In the genomic region with DNA sequence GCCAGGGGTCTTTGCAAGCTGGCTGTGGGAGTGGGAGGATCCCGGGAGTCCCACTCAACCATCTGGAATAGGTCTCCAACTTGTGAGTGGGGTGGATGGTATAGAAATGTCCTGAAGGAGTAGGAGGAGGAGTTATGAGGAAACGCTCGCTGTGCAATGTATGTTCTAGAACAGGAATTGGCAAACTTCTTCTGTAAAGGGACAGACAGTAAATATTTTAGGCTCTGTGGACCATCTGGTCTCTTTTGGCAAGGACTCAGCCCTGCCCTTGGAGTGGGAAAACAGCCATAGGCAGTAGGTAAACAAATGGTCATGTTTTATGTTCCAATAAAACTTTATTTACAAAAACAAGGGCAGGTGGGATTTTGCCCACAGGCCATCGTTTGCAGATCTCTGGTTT, we compare ENCODE assay signal across 1 cellular context.
TF ChIP-seq lines count a peak whose summit lies in the region.

No MANE protein-coding gene starts in this region.

TF ChIP-seq in GM12878, 131 proteins besides CTCF, POLR2A, EP300 and RAD21:
- TF ChIP-seq, protein P1, sequence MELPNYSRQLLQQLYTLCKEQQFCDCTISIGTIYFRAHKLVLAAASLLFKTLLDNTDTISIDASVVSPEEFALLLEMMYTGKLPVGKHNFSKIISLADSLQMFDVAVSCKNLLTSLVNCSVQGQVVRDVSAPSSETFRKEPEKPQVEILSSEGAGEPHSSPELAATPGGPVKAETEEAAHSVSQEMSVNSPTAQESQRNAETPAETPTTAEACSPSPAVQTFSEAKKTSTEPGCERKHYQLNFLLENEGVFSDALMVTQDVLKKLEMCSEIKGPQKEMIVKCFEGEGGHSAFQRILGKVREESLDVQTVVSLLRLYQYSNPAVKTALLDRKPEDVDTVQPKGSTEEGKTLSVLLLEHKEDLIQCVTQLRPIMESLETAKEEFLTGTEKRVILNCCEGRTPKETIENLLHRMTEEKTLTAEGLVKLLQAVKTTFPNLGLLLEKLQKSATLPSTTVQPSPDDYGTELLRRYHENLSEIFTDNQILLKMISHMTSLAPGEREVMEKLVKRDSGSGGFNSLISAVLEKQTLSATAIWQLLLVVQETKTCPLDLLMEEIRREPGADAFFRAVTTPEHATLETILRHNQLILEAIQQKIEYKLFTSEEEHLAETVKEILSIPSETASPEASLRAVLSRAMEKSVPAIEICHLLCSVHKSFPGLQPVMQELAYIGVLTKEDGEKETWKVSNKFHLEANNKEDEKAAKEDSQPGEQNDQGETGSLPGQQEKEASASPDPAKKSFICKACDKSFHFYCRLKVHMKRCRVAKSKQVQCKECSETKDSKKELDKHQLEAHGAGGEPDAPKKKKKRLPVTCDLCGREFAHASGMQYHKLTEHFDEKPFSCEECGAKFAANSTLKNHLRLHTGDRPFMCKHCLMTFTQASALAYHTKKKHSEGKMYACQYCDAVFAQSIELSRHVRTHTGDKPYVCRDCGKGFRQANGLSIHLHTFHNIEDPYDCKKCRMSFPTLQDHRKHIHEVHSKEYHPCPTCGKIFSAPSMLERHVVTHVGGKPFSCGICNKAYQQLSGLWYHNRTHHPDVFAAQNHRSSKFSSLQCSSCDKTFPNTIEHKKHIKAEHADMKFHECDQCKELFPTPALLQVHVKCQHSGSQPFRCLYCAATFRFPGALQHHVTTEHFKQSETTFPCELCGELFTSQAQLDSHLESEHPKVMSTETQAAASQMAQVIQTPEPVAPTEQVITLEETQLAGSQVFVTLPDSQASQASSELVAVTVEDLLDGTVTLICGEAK (IDR thresholded peaks at IDR 0.05; ENCODE audit: borderline replicate concordance): peak; percentile 72
- TF ChIP-seq MEF2B (IDR thresholded peaks at IDR 0.05; ENCODE audit: partially characterized antibody, poor library complexity, severe bottlenecking): no peak
TF ChIP-seq in GM12878: peak in this region for 1.
